In the genomic region with DNA sequence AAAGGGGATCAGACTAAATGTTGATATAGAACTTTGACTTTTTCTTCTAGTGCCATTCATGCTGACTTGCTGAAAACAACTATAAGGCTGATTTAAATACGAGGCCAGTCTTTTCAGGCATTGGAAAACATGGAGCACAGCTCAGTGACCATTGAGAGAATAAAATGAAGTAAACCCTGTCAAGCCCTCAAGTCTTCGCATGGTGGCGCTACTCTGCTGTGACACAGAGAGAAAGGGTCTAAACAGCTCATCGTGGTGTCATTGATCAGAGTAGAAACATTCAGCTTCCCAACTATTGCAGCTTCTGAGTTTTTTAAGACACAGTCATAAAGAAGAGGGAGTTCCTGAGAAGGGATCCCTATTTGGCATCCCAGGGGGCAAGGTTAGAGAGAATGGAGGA, we compare ENCODE assay signal across 1 cellular context.
TF ChIP-seq lines count a peak whose summit lies in the region.

No MANE protein-coding gene starts in this region.

TF ChIP-seq in SK-N-SH, 30 proteins besides CTCF, POLR2A, EP300 and RAD21 (continued from another document):
- TF ChIP-seq, protein P1, sequence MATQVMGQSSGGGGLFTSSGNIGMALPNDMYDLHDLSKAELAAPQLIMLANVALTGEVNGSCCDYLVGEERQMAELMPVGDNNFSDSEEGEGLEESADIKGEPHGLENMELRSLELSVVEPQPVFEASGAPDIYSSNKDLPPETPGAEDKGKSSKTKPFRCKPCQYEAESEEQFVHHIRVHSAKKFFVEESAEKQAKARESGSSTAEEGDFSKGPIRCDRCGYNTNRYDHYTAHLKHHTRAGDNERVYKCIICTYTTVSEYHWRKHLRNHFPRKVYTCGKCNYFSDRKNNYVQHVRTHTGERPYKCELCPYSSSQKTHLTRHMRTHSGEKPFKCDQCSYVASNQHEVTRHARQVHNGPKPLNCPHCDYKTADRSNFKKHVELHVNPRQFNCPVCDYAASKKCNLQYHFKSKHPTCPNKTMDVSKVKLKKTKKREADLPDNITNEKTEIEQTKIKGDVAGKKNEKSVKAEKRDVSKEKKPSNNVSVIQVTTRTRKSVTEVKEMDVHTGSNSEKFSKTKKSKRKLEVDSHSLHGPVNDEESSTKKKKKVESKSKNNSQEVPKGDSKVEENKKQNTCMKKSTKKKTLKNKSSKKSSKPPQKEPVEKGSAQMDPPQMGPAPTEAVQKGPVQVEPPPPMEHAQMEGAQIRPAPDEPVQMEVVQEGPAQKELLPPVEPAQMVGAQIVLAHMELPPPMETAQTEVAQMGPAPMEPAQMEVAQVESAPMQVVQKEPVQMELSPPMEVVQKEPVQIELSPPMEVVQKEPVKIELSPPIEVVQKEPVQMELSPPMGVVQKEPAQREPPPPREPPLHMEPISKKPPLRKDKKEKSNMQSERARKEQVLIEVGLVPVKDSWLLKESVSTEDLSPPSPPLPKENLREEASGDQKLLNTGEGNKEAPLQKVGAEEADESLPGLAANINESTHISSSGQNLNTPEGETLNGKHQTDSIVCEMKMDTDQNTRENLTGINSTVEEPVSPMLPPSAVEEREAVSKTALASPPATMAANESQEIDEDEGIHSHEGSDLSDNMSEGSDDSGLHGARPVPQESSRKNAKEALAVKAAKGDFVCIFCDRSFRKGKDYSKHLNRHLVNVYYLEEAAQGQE (IDR thresholded peaks at IDR 0.05; ENCODE audit: low read depth, low read length): no peak
- TF ChIP-seq CHD2 (IDR thresholded peaks at IDR 0.05; ENCODE audit: low read length, partially characterized antibody) (no peak), ELF1 (IDR thresholded peaks at IDR 0.05) (no peak), SIN3A (IDR thresholded peaks at IDR 0.05; ENCODE audit: borderline replicate concordance, low read depth, low read length) (no peak), RFX5 (IDR thresholded peaks at IDR 0.05; ENCODE audit: low read length) (no peak)
